Comparison of ENCODE assay signal across 23 cellular contexts in genomic region chr4:36196145-36196925, GRCh38.
"Had no signal": no experiment of that assay in that cellular context is flagged by ENCODE, and none has a peak within 500 bp of the region (broad histone marks: within the 10 kb centered on the region; RNA-seq: fewer than 3 reads in every experiment).

No MANE protein-coding gene starts in this region.

- H3K4me2 ChIP-seq: hepatocyte had no signal

- FAIRE-seq: frontal cortex had no signal

- DNase-seq: activated CD4-positive, alpha-beta T cell treated with anti-CD3 and anti-CD28 coated beads for 4 hours; activated CD4-positive, alpha-beta T cell treated with anti-CD3 and anti-CD28 coated beads, Interleukin-2, amount 50 U/mL, for 48 hours; activated CD4-positive, CD25-positive, alpha-beta regulatory T cell; activated effector memory CD4-positive, alpha-beta T cell treated with Interleukin-2 at 50 U/mL for 16 hours; activated naive CD4-positive, alpha-beta T cell treated with anti-CD3 and anti-CD28 coated beads for 36 hours; activated naive CD8-positive, alpha-beta T cell treated with anti-CD3 and anti-CD28 coated beads, Interleukin-2, amount 10 ng/mL, durations not matched to agents 7 days and 5 days; activated T-cell treated with anti-CD3 and anti-CD28 coated beads, Interleukin-2, amount 50 U/mL, for 48 hours; amygdala; cortex of kidney; glutamatergic neuron; left ventricle myocardium inferior; midbrain; ovary; stimulated activated CD4-positive, alpha-beta T cell treated with anti-CD3 and anti-CD28 coated beads, Interleukin-2, amount 100 ng/mL, for 48 hours; stimulated activated CD8-positive, alpha-beta memory T cell treated with anti-CD3 and anti-CD28 coated beads, Interleukin-4, amount 100 ng/mL, for 48 hours; stimulated activated naive CD4-positive, alpha-beta T cell; upper lobe of left lung had no signal

- H3K79me2 ChIP-seq: hepatocyte had no signal

- H3K4me1 Mint-ChIP-seq: nephron had no signal

- H3K4me3 Mint-ChIP-seq: activated naive CD4-positive, alpha-beta T cell treated with anti-CD3 and anti-CD28 coated beads for 36 hours; activated naive CD8-positive, alpha-beta T cell treated with anti-CD3 and anti-CD28 coated beads, Interleukin-2, amount 10 ng/mL, durations not matched to agents 7 days and 5 days; nephron; T-helper 1 cell treated with Interleukin-12 subunit alpha and Interleukin-12 subunit beta and Interleukin-4 antibody, amounts not matched to agents 30 μg/mL and 1 μg/mL, for 36 hours had no signal

- H3K9me3 Mint-ChIP-seq: activated naive CD4-positive, alpha-beta T cell treated with anti-CD3 and anti-CD28 coated beads for 36 hours; activated naive CD8-positive, alpha-beta T cell treated with anti-CD3 and anti-CD28 coated beads, Interleukin-2, amount 10 ng/mL, durations not matched to agents 7 days and 5 days; nephron; T-helper 1 cell treated with Interleukin-12 subunit alpha and Interleukin-12 subunit beta and Interleukin-4 antibody, amounts not matched to agents 30 μg/mL and 1 μg/mL, for 36 hours had no signal

- H3K27me3 ChIP-seq: hepatocyte, neutrophil, ovary, upper lobe of left lung had no signal

- H3K36me3 ChIP-seq: left ventricle myocardium inferior, ovary, prostate gland had no signal

- H3K4me3 ChIP-seq: hepatocyte, left ventricle myocardium inferior, ovary, prostate gland, upper lobe of left lung had no signal

- H3K27ac ChIP-seq: hepatocyte, left ventricle myocardium inferior, neutrophil, ovary, prostate gland, upper lobe of left lung had no signal

- H3K27ac Mint-ChIP-seq: activated naive CD4-positive, alpha-beta T cell treated with anti-CD3 and anti-CD28 coated beads for 36 hours; activated naive CD8-positive, alpha-beta T cell treated with anti-CD3 and anti-CD28 coated beads, Interleukin-2, amount 10 ng/mL, durations not matched to agents 7 days and 5 days; nephron; T-helper 1 cell treated with Interleukin-12 subunit alpha and Interleukin-12 subunit beta and Interleukin-4 antibody, amounts not matched to agents 30 μg/mL and 1 μg/mL, for 36 hours had no signal

- H3K27me3 Mint-ChIP-seq: activated naive CD8-positive, alpha-beta T cell treated with anti-CD3 and anti-CD28 coated beads, Interleukin-2, amount 10 ng/mL, durations not matched to agents 7 days and 5 days had no signal

- H3K4me1 ChIP-seq: left ventricle myocardium inferior, prostate gland, upper lobe of left lung had no signal

- H2AFZ ChIP-seq: hepatocyte had no signal

- H3K9me3 ChIP-seq: left ventricle myocardium inferior, neutrophil, ovary, prostate gland, upper lobe of left lung had no signal
